20 cellular contexts compared by ENCODE assay signal in the genomic region with DNA sequence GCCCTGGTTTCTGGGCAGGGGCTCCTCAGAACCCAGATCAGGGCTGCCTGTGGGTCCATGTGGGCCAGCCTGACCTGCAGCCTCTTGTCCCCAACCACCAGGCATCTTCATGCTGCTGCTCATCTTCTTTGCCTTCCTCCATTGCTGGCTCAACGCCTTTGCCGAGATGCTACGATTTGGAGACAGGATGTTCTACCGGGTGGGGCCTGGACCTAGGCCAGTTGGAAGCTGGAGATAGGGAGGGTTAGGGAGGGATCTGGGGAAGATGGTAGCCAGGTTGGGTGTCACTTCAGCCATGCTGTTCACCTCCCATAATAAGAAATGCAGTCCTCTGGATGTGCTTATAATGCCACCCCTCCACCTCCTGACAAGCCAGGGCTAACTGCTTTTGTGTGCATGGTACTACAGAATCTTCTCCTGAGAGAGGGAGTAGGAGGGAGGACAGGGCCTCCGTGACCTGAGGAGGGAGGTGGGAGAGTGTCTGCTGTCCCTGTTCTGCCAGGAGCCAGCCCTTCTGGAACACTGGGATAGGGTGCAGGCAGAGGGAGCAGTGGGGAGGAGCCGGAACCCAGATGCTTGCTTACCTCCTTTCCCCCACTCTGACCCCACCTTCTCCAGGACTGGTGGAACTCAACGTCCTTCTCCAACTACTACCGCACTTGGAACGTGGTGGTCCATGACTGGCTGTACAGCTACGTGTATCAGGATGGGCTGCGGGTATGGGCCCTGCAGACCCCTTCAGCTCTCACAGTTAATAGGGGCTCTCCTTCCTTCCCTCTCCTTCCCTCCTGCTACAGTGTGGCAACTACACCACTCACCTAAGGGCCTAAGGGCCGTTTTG. TPM values are rescaled to one million over a fixed set of nuclear protein-coding genes. Genes with fewer than 3 reads are reported as not detected.
DNase-seq lines count a peak whose midpoint lies in the region; ATAC-seq, FAIRE-seq and TF ChIP-seq lines count a peak whose summit lies in the region.
"Had no signal": no experiment of that assay in that cellular context is flagged by ENCODE, and none has a peak within 500 bp of the region (broad histone marks: within the 10 kb centered on the region; RNA-seq: fewer than 3 reads in every experiment).

No MANE protein-coding gene starts in this region.

- peaks cover 5% of the 10 kb centered on the region for H3K4me1 Mint-ChIP-seq in type B pancreatic cell (ENCODE audit: unreplicated experiment)

- no peak for TF ChIP-seq EP300 in HepG2 (IDR thresholded peaks at IDR 0.05; ENCODE audit: low read depth in 2 of 2, low read length in 2 of 2)
- no peak for TF ChIP-seq EP300 in HepG2 (CRISPR knock-in tag; IDR thresholded peaks at IDR 0.05; ENCODE audit: borderline replicate concordance)

- POLR2A ChIA-PET in HepG2 (lab: Yijun Ruan, JAX) = no interaction called here

- H3K27me3 Mint-ChIP-seq in type B pancreatic cell = peaks cover 7% of the 10 kb centered on the region

- no peak for DNase-seq in HepG2 (ENCODE audit: low spot score)
- DNase-seq in right lobe of liver = no peak
- DNase-seq in iPS-NIHi11 (ENCODE audit: low spot score) = peak; percentile 7
- DNase-seq in type B pancreatic cell (ENCODE audit: extremely low spot score, unreplicated experiment) = peak; percentile 60
- DNase-seq in stimulated activated CD4-positive, alpha-beta T cell treated with anti-CD3 and anti-CD28 coated beads, Interleukin-12 subunit alpha, Interleukin-12 subunit beta, amount 100 ng/mL, for 4 hours = no peak
- DNase-seq: DMS153; EL; KBM-7; NCI-H146; NCI-H2081 treated with DMSO at 0.1 percent for 48 hours; NCI-H526 treated with DMSO at 0.1 percent for 48 hours; NK-92 treated with Interleukin-12 subunit alpha and Interleukin-12 subunit beta, amount 100 ng/mL, for 24 hours; OCI-M1 had no signal

- 91% methylated on average over 8 of the region's 12 CpGs for WGBS in HepG2 (ENCODE audit: low lambda C conversion rate)
- WGBS in right lobe of liver (ENCODE audit: insufficient coverage, low coverage, low lambda C conversion rate, missing lambda C conversion rate) = 85% methylated on average over 10 of the region's 12 CpGs

- CTCF ChIA-PET in HepG2 (lab: Yijun Ruan, JAX; ENCODE audit: low intra/inter-chr PET ratio, low total read pairs) = no interaction called here

- no TSS peak for BruUV-seq in HepG2 (replicated peaks; lab: Mats Ljungman, UMichigan)

- TF ChIP-seq CTCF in HepG2 (CRISPR knock-in tag; IDR thresholded peaks at IDR 0.05) (no peak), right lobe of liver (IDR thresholded peaks at IDR 0.05) (no peak), type B pancreatic cell (conservative IDR thresholded peaks at IDR 0.05) (no peak)

- H3K9me3 ChIP-seq in HepG2 (ENCODE audit: low read length) = no peaks in the 10 kb centered on the region
- no peaks in the 10 kb centered on the region for H3K9me3 ChIP-seq in right lobe of liver

- H3K9me3 Mint-ChIP-seq in type B pancreatic cell = no peaks in the 10 kb centered on the region

- FAIRE-seq in HepG2 (lab: Jason Lieb, UNC) = no peak
- FAIRE-seq: A204.1, GM18507, HTR-8/SVneo had no signal

- H3K4me2 ChIP-seq in HepG2 (ENCODE audit: low read depth, low read length) = no peak overlapping the region

- intact Hi-C loops in HepG2 (cut with micrococcal nuclease; ENCODE audit: unreplicated experiment) = no loop called here
- intact Hi-C loops in right lobe of liver (cut with DNase I) = no loop called here

- H3K9ac ChIP-seq in HepG2 (ENCODE audit: insufficient read depth, low read depth, low read length) = no peak overlapping the region

- H3K79me2 ChIP-seq in HepG2 (ENCODE audit: insufficient read depth, low read length) = no peaks in the 10 kb centered on the region

- H3K36me3 ChIP-seq in HepG2 (replicated peaks in 1 of 2; ENCODE audit: control insufficient read depth in 1 of 2, insufficient read depth in 2 of 2, low read length in 2 of 2) = peaks cover 18 to 47% of the 10 kb centered on the region in 2 experiments
- H3K36me3 ChIP-seq in right lobe of liver = no peaks in the 10 kb centered on the region

- no peaks in the 10 kb centered on the region for H4K20me1 ChIP-seq in HepG2 (ENCODE audit: insufficient read depth, low read length)

- H3K27me3 ChIP-seq in HepG2 (ENCODE audit: control insufficient read depth in 1 of 2, insufficient read depth in 2 of 2, low read length in 2 of 2) (no peaks in the 10 kb centered on the region), right lobe of liver (no peaks in the 10 kb centered on the region)

- ATAC-seq in HepG2 (peak; percentile 15; the same call in 2 of the 3 replicates), right lobe of liver (no peak), GM19467 (IDR thresholded peaks at IDR 0.05; ENCODE audit: unreplicated experiment) (no peak)
- ATAC-seq: HCT116 had no signal

- in situ Hi-C loops in HepG2 (cut with HindIII; ENCODE audit: extremely low pct_ligation_motif_present, low pct_unique_long_range_greater_than_20kb) = no loop called here

- TF ChIP-seq POLR2A in HepG2 (IDR thresholded peaks at IDR 0.05; ENCODE audit: insufficient read depth in 1 of 2, low read depth in 2 of 2, low read length in 2 of 2) (no peak), right lobe of liver (IDR thresholded peaks at IDR 0.05) (no peak)

- no peak overlapping the region for H3K4me3 ChIP-seq in HepG2 (replicated peaks in 1 of 3; ENCODE audit: insufficient read depth in 1 of 3, low read depth in 2 of 3, low read length in 3 of 3)
- H3K4me3 ChIP-seq in right lobe of liver = no peak overlapping the region

- no peak overlapping the region for H2AFZ ChIP-seq in HepG2 (ENCODE audit: low read length)

- H3K27ac Mint-ChIP-seq in type B pancreatic cell = no peak overlapping the region

- no peak overlapping the region for H3K4me3 Mint-ChIP-seq in type B pancreatic cell

- no peaks in the 10 kb centered on the region for H3K36me3 Mint-ChIP-seq in type B pancreatic cell

- H3K4me1 ChIP-seq in HepG2 (ENCODE audit: insufficient read depth, low read length) = peaks cover 6% of the 10 kb centered on the region; the same call in 1 of the 2 replicates
- no peaks in the 10 kb centered on the region for H3K4me1 ChIP-seq in right lobe of liver

- no peak for TF ChIP-seq RAD21 in HepG2 (CRISPR knock-in tag; IDR thresholded peaks at IDR 0.05)

- H3K27ac ChIP-seq in HepG2 (ENCODE audit: extremely low read length, insufficient read depth, low read length) = no peak overlapping the region
- H3K27ac ChIP-seq in right lobe of liver = no peak overlapping the region
- H3K27ac ChIP-seq: C4-2B had no signal

RNA-seq across cellular contexts. Expression of gene SOAT2, which starts 17.6 kb away (rescaled TPM):
- total RNA-seq in HepG2 (2016; rRNA removed; fragmentation: Illumina TruSeq; extraction: Trizol) (6.1 and 14.9 TPM in 2 replicates), right lobe of liver (1 to 10 TPM in 3 of 6 experiments, under 1 TPM in 3; 0.62 to 3.4 (median 0.99) TPM), type B pancreatic cell (ENCODE audit: low replicate concordance) (0.97 and 1.9 TPM in 2 replicates)
- total RNA-seq in HepG2 (2016; cell fraction: cytosol; rRNA removed; fragmentation: Illumina TruSeq; extraction: Trizol; ENCODE audit: low read depth) = 1.3 and 1.6 TPM in 2 replicates
- 5.1 and 14.3 TPM in 2 replicates for total RNA-seq in HepG2 (2016; cell fraction: insoluble cytoplasmic fraction; rRNA removed; fragmentation: Illumina TruSeq; extraction: Trizol)
- 3.9 and 5.2 TPM in 2 replicates for total RNA-seq in HepG2 (2016; cell fraction: membrane; rRNA removed; fragmentation: Illumina TruSeq; extraction: Trizol)
- 20.7 and 23.6 TPM in 2 replicates for total RNA-seq in HepG2 (2016; cell fraction: nucleus; rRNA removed; fragmentation: Illumina TruSeq; extraction: Trizol)
- 108 and 131 TPM in 2 replicates for polyA plus RNA-seq in HepG2 (2011; rRNA removed)
- polyA plus RNA-seq in HepG2 (2011; cell fraction: cytosol; rRNA removed) = 102 and 125 TPM in 2 replicates
- 476 and 502 TPM in 2 replicates for polyA plus RNA-seq in HepG2 (2011; cell fraction: nucleus; rRNA removed)
- polyA plus RNA-seq in HepG2 (2012) = 40.7 and 74.1 TPM in 2 replicates
- polyA plus RNA-seq in HepG2 (2016; cell fraction: cytosol; fragmentation: Illumina TruSeq; extraction: Trizol; ENCODE audit: low read depth) = 2.1 and 3.1 TPM in 2 replicates
- polyA plus RNA-seq in HepG2 (2016; cell fraction: insoluble cytoplasmic fraction; fragmentation: Illumina TruSeq; extraction: Trizol; ENCODE audit: low read depth) = 8.4 and 8.5 TPM in 2 replicates
- polyA plus RNA-seq in HepG2 (2016; cell fraction: membrane; fragmentation: Illumina TruSeq; extraction: Trizol; ENCODE audit: low read depth) = 3.3 and 4.5 TPM in 2 replicates
- polyA plus RNA-seq in HepG2 (2016; cell fraction: nucleus; fragmentation: Illumina TruSeq; extraction: Trizol; ENCODE audit: insufficient read depth, low read depth) = 40.5 and 42.0 TPM in 2 replicates
- 0.16 and 255 TPM in 2 replicates for polyA minus RNA-seq in HepG2 (2011; rRNA and poly(A)+ RNA removed; ENCODE audit: low replicate concordance)
- polyA minus RNA-seq in HepG2 (2011; cell fraction: cytosol; rRNA and poly(A)+ RNA removed) = 39.8 and 42.8 TPM in 2 replicates
- polyA minus RNA-seq in HepG2 (2011; cell fraction: nucleus; rRNA and poly(A)+ RNA removed) = 79.3 and 125 TPM in 2 replicates
- total RNA-seq: SK-MEL-5 had no signal

RNA-seq across cellular contexts. Expression of gene IGFBP6, which starts 23.4 kb away (rescaled TPM):
- total RNA-seq in HepG2 (2016; rRNA removed; fragmentation: Illumina TruSeq; extraction: Trizol) (2.1 and 3.9 TPM in 2 replicates), right lobe of liver (10 to 100 TPM in 2 of 6 experiments, 1 to 10 TPM in 4; 1.7 to 25.4 (median 4.9) TPM), type B pancreatic cell (ENCODE audit: low replicate concordance) (25.1 and 40.3 TPM in 2 replicates)
- total RNA-seq in HepG2 (2016; cell fraction: cytosol; rRNA removed; fragmentation: Illumina TruSeq; extraction: Trizol; ENCODE audit: low read depth) = 5.3 and 5.9 TPM in 2 replicates
- 2.5 and 4.7 TPM in 2 replicates for total RNA-seq in HepG2 (2016; cell fraction: insoluble cytoplasmic fraction; rRNA removed; fragmentation: Illumina TruSeq; extraction: Trizol)
- total RNA-seq in HepG2 (2016; cell fraction: membrane; rRNA removed; fragmentation: Illumina TruSeq; extraction: Trizol) = 3.3 and 3.5 TPM in 2 replicates
- total RNA-seq in HepG2 (2016; cell fraction: nucleus; rRNA removed; fragmentation: Illumina TruSeq; extraction: Trizol) = 1.9 and 3.2 TPM in 2 replicates
- polyA plus RNA-seq in HepG2 (2011; rRNA removed) = 22.6 and 25.2 TPM in 2 replicates
- polyA plus RNA-seq in HepG2 (2011; cell fraction: cytosol; rRNA removed) = 19.0 and 41.0 TPM in 2 replicates
- polyA plus RNA-seq in HepG2 (2011; cell fraction: nucleus; rRNA removed) = 8.4 and 9.6 TPM in 2 replicates
- 3.4 and 4.6 TPM in 2 replicates for polyA plus RNA-seq in HepG2 (2012)
- polyA plus RNA-seq in HepG2 (2016; cell fraction: cytosol; fragmentation: Illumina TruSeq; extraction: Trizol; ENCODE audit: low read depth) = 4.2 and 5.7 TPM in 2 replicates
- 2.0 and 2.4 TPM in 2 replicates for polyA plus RNA-seq in HepG2 (2016; cell fraction: insoluble cytoplasmic fraction; fragmentation: Illumina TruSeq; extraction: Trizol; ENCODE audit: low read depth)
- polyA plus RNA-seq in HepG2 (2016; cell fraction: membrane; fragmentation: Illumina TruSeq; extraction: Trizol; ENCODE audit: low read depth) = 3.2 and 3.8 TPM in 2 replicates
- polyA plus RNA-seq in HepG2 (2016; cell fraction: nucleus; fragmentation: Illumina TruSeq; extraction: Trizol; ENCODE audit: insufficient read depth, low read depth) = 5.4 and 7.5 TPM in 2 replicates
- polyA minus RNA-seq in HepG2 (2011; rRNA and poly(A)+ RNA removed; ENCODE audit: low replicate concordance) = 9.0 and 27.1 TPM in 2 replicates
- 8.7 and 9.5 TPM in 2 replicates for polyA minus RNA-seq in HepG2 (2011; cell fraction: cytosol; rRNA and poly(A)+ RNA removed)
- 0.77 and 1.6 TPM in 2 replicates for polyA minus RNA-seq in HepG2 (2011; cell fraction: nucleus; rRNA and poly(A)+ RNA removed)

RNA-seq across cellular contexts. Expression of gene SPRYD3, which starts 41.7 kb away (rescaled TPM):
- total RNA-seq in HepG2 (2016; rRNA removed; fragmentation: Illumina TruSeq; extraction: Trizol) = 9.0 and 9.2 TPM in 2 replicates
- 0.79 and 1.3 TPM in 2 replicates for total RNA-seq in HepG2 (2016; cell fraction: cytosol; rRNA removed; fragmentation: Illumina TruSeq; extraction: Trizol; ENCODE audit: low read depth)
- total RNA-seq in HepG2 (2016; cell fraction: insoluble cytoplasmic fraction; rRNA removed; fragmentation: Illumina TruSeq; extraction: Trizol) = 7.9 and 8.6 TPM in 2 replicates
- 2.8 and 3.1 TPM in 2 replicates for total RNA-seq in HepG2 (2016; cell fraction: membrane; rRNA removed; fragmentation: Illumina TruSeq; extraction: Trizol)
- total RNA-seq in HepG2 (2016; cell fraction: nucleus; rRNA removed; fragmentation: Illumina TruSeq; extraction: Trizol) = 5.1 and 5.3 TPM in 2 replicates
- polyA plus RNA-seq in HepG2 (2011; rRNA removed) = 9.2 and 10.7 TPM in 2 replicates
- polyA plus RNA-seq in HepG2 (2011; cell fraction: cytosol; rRNA removed) = 11.7 and 12.2 TPM in 2 replicates
- 12.1 and 12.6 TPM in 2 replicates for polyA plus RNA-seq in HepG2 (2011; cell fraction: nucleus; rRNA removed)
- polyA plus RNA-seq in HepG2 (2012) = 6.0 and 9.7 TPM in 2 replicates
- 0.86 and 1.1 TPM in 2 replicates for polyA plus RNA-seq in HepG2 (2016; cell fraction: cytosol; fragmentation: Illumina TruSeq; extraction: Trizol; ENCODE audit: low read depth)
- 11.6 and 12.5 TPM in 2 replicates for polyA plus RNA-seq in HepG2 (2016; cell fraction: insoluble cytoplasmic fraction; fragmentation: Illumina TruSeq; extraction: Trizol; ENCODE audit: low read depth)
- 2.0 and 3.3 TPM in 2 replicates for polyA plus RNA-seq in HepG2 (2016; cell fraction: membrane; fragmentation: Illumina TruSeq; extraction: Trizol; ENCODE audit: low read depth)
- 7.6 and 8.3 TPM in 2 replicates for polyA plus RNA-seq in HepG2 (2016; cell fraction: nucleus; fragmentation: Illumina TruSeq; extraction: Trizol; ENCODE audit: insufficient read depth, low read depth)
- polyA minus RNA-seq in HepG2 (2011; rRNA and poly(A)+ RNA removed; ENCODE audit: low replicate concordance) = 27.5 and 69.5 TPM in 2 replicates
- 8.3 and 10.6 TPM in 2 replicates for polyA minus RNA-seq in HepG2 (2011; cell fraction: cytosol; rRNA and poly(A)+ RNA removed)
- 9.5 and 12.8 TPM in 2 replicates for polyA minus RNA-seq in HepG2 (2011; cell fraction: nucleus; rRNA and poly(A)+ RNA removed)
- total RNA-seq in right lobe of liver = 10 to 100 TPM; 12.3 to 18.2 (median 14.4) TPM
- total RNA-seq in type B pancreatic cell (ENCODE audit: low replicate concordance) = 22.1 and 43.0 TPM in 2 replicates

RNA-seq across cellular contexts. Expression of gene ZNF740, which starts 59.6 kb away (rescaled TPM):
- total RNA-seq in HepG2 (2016; rRNA removed; fragmentation: Illumina TruSeq; extraction: Trizol) = 15.0 and 16.9 TPM in 2 replicates
- 2.4 and 4.8 TPM in 2 replicates for total RNA-seq in HepG2 (2016; cell fraction: cytosol; rRNA removed; fragmentation: Illumina TruSeq; extraction: Trizol; ENCODE audit: low read depth)
- 13.9 and 16.1 TPM in 2 replicates for total RNA-seq in HepG2 (2016; cell fraction: insoluble cytoplasmic fraction; rRNA removed; fragmentation: Illumina TruSeq; extraction: Trizol)
- total RNA-seq in HepG2 (2016; cell fraction: membrane; rRNA removed; fragmentation: Illumina TruSeq; extraction: Trizol) = 11.3 and 11.8 TPM in 2 replicates
- 20.9 and 23.7 TPM in 2 replicates for total RNA-seq in HepG2 (2016; cell fraction: nucleus; rRNA removed; fragmentation: Illumina TruSeq; extraction: Trizol)
- polyA plus RNA-seq in HepG2 (2011; rRNA removed) = 19.0 and 22.0 TPM in 2 replicates
- 7.2 and 8.9 TPM in 2 replicates for polyA plus RNA-seq in HepG2 (2011; cell fraction: cytosol; rRNA removed)
- 49.3 and 50.2 TPM in 2 replicates for polyA plus RNA-seq in HepG2 (2011; cell fraction: nucleus; rRNA removed)
- polyA plus RNA-seq in HepG2 (2012) = 15.4 and 16.5 TPM in 2 replicates
- polyA plus RNA-seq in HepG2 (2016; cell fraction: cytosol; fragmentation: Illumina TruSeq; extraction: Trizol; ENCODE audit: low read depth) = 1.4 and 2.0 TPM in 2 replicates
- polyA plus RNA-seq in HepG2 (2016; cell fraction: insoluble cytoplasmic fraction; fragmentation: Illumina TruSeq; extraction: Trizol; ENCODE audit: low read depth) = 11.3 and 12.0 TPM in 2 replicates
- 4.1 and 5.8 TPM in 2 replicates for polyA plus RNA-seq in HepG2 (2016; cell fraction: membrane; fragmentation: Illumina TruSeq; extraction: Trizol; ENCODE audit: low read depth)
- polyA plus RNA-seq in HepG2 (2016; cell fraction: nucleus; fragmentation: Illumina TruSeq; extraction: Trizol; ENCODE audit: insufficient read depth, low read depth) = 21.2 and 25.1 TPM in 2 replicates
- 41.0 and 77.8 TPM in 2 replicates for polyA minus RNA-seq in HepG2 (2011; rRNA and poly(A)+ RNA removed; ENCODE audit: low replicate concordance)
- polyA minus RNA-seq in HepG2 (2011; cell fraction: cytosol; rRNA and poly(A)+ RNA removed) = 8.4 and 10.6 TPM in 2 replicates
- 91.4 and 93.6 TPM in 2 replicates for polyA minus RNA-seq in HepG2 (2011; cell fraction: nucleus; rRNA and poly(A)+ RNA removed)
- total RNA-seq in right lobe of liver = 10 to 100 TPM in 5 of 6 experiments, 1 to 10 TPM in 1; 5.5 to 24.4 (median 19.2) TPM
- 49.2 and 72.2 TPM in 2 replicates for total RNA-seq in type B pancreatic cell (ENCODE audit: low replicate concordance)

RNA-seq across cellular contexts. Expression of gene CSAD, which starts 59.8 kb away (rescaled TPM):
- total RNA-seq in HepG2 (2016; rRNA removed; fragmentation: Illumina TruSeq; extraction: Trizol) (2.7 and 7.2 TPM in 2 replicates), right lobe of liver (10 to 100 TPM; 20.6 to 54.2 (median 37.1) TPM), type B pancreatic cell (ENCODE audit: low replicate concordance) (30.6 and 49.3 TPM in 2 replicates)
- total RNA-seq in HepG2 (2016; cell fraction: cytosol; rRNA removed; fragmentation: Illumina TruSeq; extraction: Trizol; ENCODE audit: low read depth) = 3.9 and 6.0 TPM in 2 replicates
- 1.3 and 7.7 TPM in 2 replicates for total RNA-seq in HepG2 (2016; cell fraction: insoluble cytoplasmic fraction; rRNA removed; fragmentation: Illumina TruSeq; extraction: Trizol)
- total RNA-seq in HepG2 (2016; cell fraction: membrane; rRNA removed; fragmentation: Illumina TruSeq; extraction: Trizol) = 2.3 TPM in 2 replicates
- 12.9 and 16.2 TPM in 2 replicates for total RNA-seq in HepG2 (2016; cell fraction: nucleus; rRNA removed; fragmentation: Illumina TruSeq; extraction: Trizol)
- polyA plus RNA-seq in HepG2 (2011; rRNA removed) = 23.5 and 25.2 TPM in 2 replicates
- 4.3 and 5.6 TPM in 2 replicates for polyA plus RNA-seq in HepG2 (2011; cell fraction: cytosol; rRNA removed)
- 112 and 125 TPM in 2 replicates for polyA plus RNA-seq in HepG2 (2011; cell fraction: nucleus; rRNA removed)
- polyA plus RNA-seq in HepG2 (2012) = 10.0 and 10.8 TPM in 2 replicates
- 0.41 and 0.44 TPM in 2 replicates for polyA plus RNA-seq in HepG2 (2016; cell fraction: cytosol; fragmentation: Illumina TruSeq; extraction: Trizol; ENCODE audit: low read depth)
- polyA plus RNA-seq in HepG2 (2016; cell fraction: insoluble cytoplasmic fraction; fragmentation: Illumina TruSeq; extraction: Trizol; ENCODE audit: low read depth) = 2.9 and 3.3 TPM in 2 replicates
- polyA plus RNA-seq in HepG2 (2016; cell fraction: membrane; fragmentation: Illumina TruSeq; extraction: Trizol; ENCODE audit: low read depth) = 1.2 TPM in 2 replicates
- 64.6 and 67.6 TPM in 2 replicates for polyA plus RNA-seq in HepG2 (2016; cell fraction: nucleus; fragmentation: Illumina TruSeq; extraction: Trizol; ENCODE audit: insufficient read depth, low read depth)
- 12.1 and 29.8 TPM in 2 replicates for polyA minus RNA-seq in HepG2 (2011; rRNA and poly(A)+ RNA removed; ENCODE audit: low replicate concordance)
- 1.8 and 1.9 TPM in 2 replicates for polyA minus RNA-seq in HepG2 (2011; cell fraction: cytosol; rRNA and poly(A)+ RNA removed)
- polyA minus RNA-seq in HepG2 (2011; cell fraction: nucleus; rRNA and poly(A)+ RNA removed) = 20.1 and 26.4 TPM in 2 replicates

Comparison
In these comparisons a context has a peak if more than half of its experiments do, and no peak if none do; other contexts are left out.
1. DNase-seq: peak in iPS-NIHi11 (single experiment) and type B pancreatic cell (single experiment); none in HepG2 (single experiment), right lobe of liver (0 of 3) and stimulated activated CD4-positive, alpha-beta T cell treated with anti-CD3 and anti-CD28 coated beads, Interleukin-12 subunit alpha, Interleukin-12 subunit beta, amount 100 ng/mL, for 4 hours (single experiment).